Comparison of ENCODE assay signal across 24 cellular contexts in the genomic region with DNA sequence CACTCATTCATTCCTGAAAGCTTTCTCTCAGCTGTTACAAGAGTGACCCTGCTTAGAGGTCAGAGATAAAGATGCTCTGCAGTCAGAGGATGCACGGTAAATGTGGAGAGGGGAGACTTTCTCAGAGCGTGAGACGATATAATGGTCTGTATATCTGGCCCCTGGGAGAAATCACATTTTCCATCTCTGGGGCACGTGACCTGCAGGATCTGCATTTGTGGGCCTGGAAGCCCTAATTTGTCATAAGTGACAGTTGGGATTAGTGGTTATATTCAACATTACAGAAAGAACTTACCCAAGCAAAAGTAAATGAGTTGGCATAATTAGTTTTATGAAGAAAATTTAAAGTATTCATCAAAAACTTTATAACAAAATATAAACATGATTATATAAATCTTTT.
A peak's percentile ranks its signal among the peaks of the same experiment; 100 is the strongest.
DNase-seq lines count a peak whose midpoint lies in the region; FAIRE-seq and TF ChIP-seq lines count a peak whose summit lies in the region.
"Had no signal": no experiment of that assay in that cellular context is flagged by ENCODE, and none has a peak within 500 bp of the region (broad histone marks: within the 10 kb centered on the region; RNA-seq: fewer than 3 reads in every experiment).

No MANE protein-coding gene starts in this region.

- TF ChIP-seq CTCF in BE2C (IDR thresholded peaks at IDR 0.05; ENCODE audit: low read depth, low read length) (no peak), glutamatergic neuron (IDR thresholded peaks at IDR 0.05; ENCODE audit: partially characterized antibody, unreplicated experiment) (no peak), foreskin fibroblast (IDR thresholded peaks at IDR 0.05; ENCODE audit: low read depth, low read length) (no peak)

- H3K36me3 Mint-ChIP-seq in glutamatergic neuron (ENCODE audit: unreplicated experiment): peaks cover 6% of the 10 kb centered on the region
- H3K36me3 Mint-ChIP-seq: CD14-positive monocyte; CD4-positive, alpha-beta memory T cell; CD4-positive, CD25-positive, alpha-beta regulatory T cell; CD8-positive, alpha-beta memory T cell had no signal

- H3K4me1 ChIP-seq in BE2C: peaks cover 5% of the 10 kb centered on the region
- H3K4me1 ChIP-seq: A549, BLaER1 had no signal

- peak overlapping the region; percentile 59 for H3K27ac Mint-ChIP-seq in glutamatergic neuron (ENCODE audit: unreplicated experiment)
- H3K27ac Mint-ChIP-seq: B cell; CD14-positive monocyte; CD4-positive, alpha-beta memory T cell; CD4-positive, CD25-positive, alpha-beta regulatory T cell; CD8-positive, alpha-beta memory T cell had no signal

- no peaks in the 10 kb centered on the region for H3K27me3 Mint-ChIP-seq in glutamatergic neuron (ENCODE audit: unreplicated experiment)

- H3K27me3 ChIP-seq in BE2C: no peaks in the 10 kb centered on the region
- H3K27me3 ChIP-seq: BLaER1 had no signal

- H3K9me3 ChIP-seq in BE2C: 0 out of 2 replicates have a peak, but pooled peaks cover 2% of the 10 kb centered on the region
- H3K9me3 ChIP-seq: A549 had no signal

- DNase-seq in BE2C (peak; percentile 67), amniotic epithelial cell (ENCODE audit: low read depth) (peak; percentile 52), glutamatergic neuron (no peak), SKM-1 (lab: John Stamatoyannopoulos, UW; ENCODE audit: unreplicated experiment) (no peak), DMS 273 treated with DMSO at 0.1 percent for 48 hours (lab: John Stamatoyannopoulos, UW) (no peak), foreskin fibroblast (no peak)
- no peak for DNase-seq in NK-92 treated with Interleukin-12 subunit alpha and Interleukin-12 subunit beta, amount 100 ng/mL, for 24 hours (lab: John Stamatoyannopoulos, UW)
- DNase-seq: 8988T; AML-193; C1 segment of cervical spinal cord; CD4-positive, alpha-beta memory T cell; CD4-positive, CD25-positive, alpha-beta regulatory T cell; CD8-positive, alpha-beta memory T cell; COR-L47; DMS79 treated with DMSO at 0.1 percent for 48 hours; GF-D8 had no signal

- H3K4me3 ChIP-seq in BE2C (ENCODE audit: low read depth, low read length) (no peak overlapping the region), foreskin fibroblast (ENCODE audit: low read depth in 1 of 2, low read length in 2 of 2) (no peak overlapping the region)
- H3K4me3 ChIP-seq: A549, BLaER1 had no signal

- no peak overlapping the region for H3K4me3 Mint-ChIP-seq in glutamatergic neuron (ENCODE audit: unreplicated experiment)
- H3K4me3 Mint-ChIP-seq: B cell; CD14-positive monocyte; CD4-positive, alpha-beta memory T cell; CD4-positive, CD25-positive, alpha-beta regulatory T cell; CD8-positive, alpha-beta memory T cell had no signal

- peak; percentile 30 for FAIRE-seq in A204.1 (lab: Jason Lieb, UNC)
- FAIRE-seq: A549, G401.6, GM12891, GM19239 had no signal

- H3K36me3 ChIP-seq in BE2C: no peaks in the 10 kb centered on the region
- H3K36me3 ChIP-seq: BLaER1 had no signal

- H3K4me1 Mint-ChIP-seq in glutamatergic neuron (ENCODE audit: low read depth, unreplicated experiment): no peaks in the 10 kb centered on the region
- H3K4me1 Mint-ChIP-seq: B cell; CD14-positive monocyte; CD4-positive, alpha-beta memory T cell; CD4-positive, CD25-positive, alpha-beta regulatory T cell; CD8-positive, alpha-beta memory T cell had no signal

- no peaks in the 10 kb centered on the region for H3K9me3 Mint-ChIP-seq in glutamatergic neuron (ENCODE audit: unreplicated experiment)

Comparison
In these comparisons a context has a peak if more than half of its experiments do, and no peak if none do; other contexts are left out.
1. DNase-seq: peak in BE2C (single experiment) and amniotic epithelial cell (single experiment); none in glutamatergic neuron (single experiment), SKM-1 (single experiment), NK-92 treated with Interleukin-12 subunit alpha and Interleukin-12 subunit beta, amount 100 ng/mL, for 24 hours (single experiment), DMS 273 treated with DMSO at 0.1 percent for 48 hours (single experiment) and foreskin fibroblast (0 of 2).